ENCODE assay signal across 9 cellular contexts in the genomic region with DNA sequence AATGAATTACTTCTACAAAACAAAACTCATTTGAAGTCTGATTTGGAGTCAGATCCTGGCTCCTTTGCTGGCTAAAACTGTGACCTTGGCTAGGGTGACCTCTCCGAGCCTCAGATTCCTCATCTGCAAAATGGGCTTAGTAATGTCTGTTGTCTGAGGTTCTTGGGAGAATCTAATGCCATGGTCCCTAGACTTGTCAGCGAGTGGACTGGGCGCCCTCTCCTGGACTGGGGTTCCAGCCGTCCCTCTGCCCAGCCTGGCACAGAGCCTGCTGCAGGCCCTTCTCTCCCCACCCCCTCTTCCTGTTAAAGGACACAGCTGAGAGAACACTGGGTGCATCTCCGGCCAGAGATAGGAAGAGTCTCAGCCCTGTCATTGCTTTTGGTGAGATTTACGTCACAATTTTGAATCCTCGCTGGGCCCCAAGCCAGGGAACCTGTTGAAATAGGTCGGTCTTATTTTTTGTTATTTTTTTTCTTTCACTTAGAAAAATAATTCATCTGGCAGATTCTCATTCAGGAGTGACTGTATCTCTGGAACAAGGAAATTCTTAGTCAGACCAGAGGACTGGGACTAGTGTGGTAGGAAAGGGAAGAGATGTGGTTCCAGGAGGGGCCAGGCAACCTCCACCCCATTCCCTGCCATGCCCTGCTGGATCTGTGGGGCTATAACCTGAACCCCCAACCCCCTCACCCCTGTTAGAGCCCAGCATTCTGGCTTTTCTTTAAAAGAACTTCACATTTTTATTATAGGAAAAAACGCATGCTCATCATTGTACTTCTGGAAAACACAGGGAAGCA. TPM values are rescaled to one million over a fixed set of nuclear protein-coding genes. Genes with fewer than 3 reads are reported as not detected.
DNase-seq lines count a peak whose midpoint lies in the region; ATAC-seq and TF ChIP-seq lines count a peak whose summit lies in the region.
"Had no signal": no experiment of that assay in that cellular context is flagged by ENCODE, and none has a peak within 500 bp of the region (broad histone marks: within the 10 kb centered on the region; RNA-seq: fewer than 3 reads in every experiment).

No MANE protein-coding gene starts in this region.

- intact Hi-C loops in activated CD4-positive, alpha-beta memory T cell treated with anti-CD3 and anti-CD28 coated beads for 36 hours (cut with micrococcal nuclease) = no loop called here
- intact Hi-C loops in spleen (cut with DNase I; ENCODE audit: low total_unique reads) = no loop called here

- H3K4me1 Mint-ChIP-seq in activated CD4-positive, alpha-beta memory T cell treated with anti-CD3 and anti-CD28 coated beads for 36 hours (ENCODE audit: low read depth) = peaks cover 8% of the 10 kb centered on the region

- H3K27me3 ChIP-seq in right atrium auricular region (no peaks in the 10 kb centered on the region), spleen (replicated peaks in 1 of 7) (no peaks in the 10 kb centered on the region)

- H3K27ac ChIP-seq in right atrium auricular region (peak overlapping the region; percentile 66 to 68), spleen (peak overlapping the region in 7 of 8 donors; percentile 64 to 89 (median 82))

- 40 to 64% (median 49%) methylated on average over 9 of the region's 9 CpGs for WGBS in spleen, 5 donors

- H3K9me3 Mint-ChIP-seq in activated CD4-positive, alpha-beta memory T cell treated with anti-CD3 and anti-CD28 coated beads for 36 hours = no peaks in the 10 kb centered on the region

- no peak overlapping the region for H3K27ac Mint-ChIP-seq in activated CD4-positive, alpha-beta memory T cell treated with anti-CD3 and anti-CD28 coated beads for 36 hours

- H3K36me3 ChIP-seq in right atrium auricular region (peaks cover 18% of the 10 kb centered on the region), spleen (peaks cover 0 to 69% (median 25%) of the 10 kb centered on the region in 6 donors)

- H3K9me3 ChIP-seq in right atrium auricular region (no peaks in the 10 kb centered on the region), spleen (no peaks in the 10 kb centered on the region)
- H3K9me3 ChIP-seq: Caco-2 had no signal

- peaks cover 4% of the 10 kb centered on the region for H3K36me3 Mint-ChIP-seq in activated CD4-positive, alpha-beta memory T cell treated with anti-CD3 and anti-CD28 coated beads for 36 hours

- ATAC-seq in HG03565 (IDR thresholded peaks at IDR 0.05; ENCODE audit: unreplicated experiment) = peak; percentile 31

- CTCF ChIA-PET in activated CD4-positive, alpha-beta memory T cell treated with anti-CD3 and anti-CD28 coated beads for 36 hours (lab: Charles Lee) = interaction anchor here (1.0 to 1.2 kb wide), 2 partner anchors 61 to 194 kb away, joined by 4 to 5 read pairs; no protein-coding TSS in a partner anchor

- H3K27me3 Mint-ChIP-seq in activated CD4-positive, alpha-beta memory T cell treated with anti-CD3 and anti-CD28 coated beads for 36 hours = no peaks in the 10 kb centered on the region

- H3K4me3 ChIP-seq in right atrium auricular region (no peak overlapping the region), spleen (no peak overlapping the region)

- DNase-seq in NCI-H2196 (lab: John Stamatoyannopoulos, UW; ENCODE audit: unreplicated experiment) (peak; percentile 41), NCI-H2196 treated with DMSO at 0.1 percent for 48 hours (lab: John Stamatoyannopoulos, UW; ENCODE audit: unreplicated experiment) (no peak), right atrium auricular region (ENCODE audit: low spot score) (peak; percentile 94), spleen (peak; percentile 92), NCI-H2107 (lab: John Stamatoyannopoulos, UW) (no peak), cerebellar cortex (ENCODE audit: low spot score) (no peak)
- DNase-seq in activated CD4-positive, alpha-beta memory T cell treated with anti-CD3 and anti-CD28 coated beads for 36 hours = peak; percentile 56

- TF ChIP-seq POLR2A in spleen (IDR thresholded peaks at IDR 0.05) = no peak

- H3K4me1 ChIP-seq in right atrium auricular region (peaks cover 0 to 38% of the 10 kb centered on the region in 2 donors), spleen (peaks cover 8 to 39% (median 14%) of the 10 kb centered on the region in 6 donors)

- H3K4me3 Mint-ChIP-seq in activated CD4-positive, alpha-beta memory T cell treated with anti-CD3 and anti-CD28 coated beads for 36 hours = no peak overlapping the region

- POLR2A ChIA-PET in activated CD4-positive, alpha-beta memory T cell treated with anti-CD3 and anti-CD28 coated beads for 36 hours (lab: Charles Lee) = no interaction called here

- peak in 1 of 2 donors; percentile 52 for TF ChIP-seq CTCF in right atrium auricular region (IDR thresholded peaks at IDR 0.05)
- TF ChIP-seq CTCF in spleen (IDR thresholded peaks at IDR 0.05 in 8 of 11, conservative IDR thresholded peaks at IDR 0.05 in 3 of 11) = peak in 9 of 11 experiments; percentile 35 to 69 (median 58)

RNA-seq across cellular contexts. Expression of gene RPL26L1, which starts 48.2 kb away (rescaled TPM):
- 10 to 100 TPM; 66.0 to 67.6 TPM for total RNA-seq in activated CD4-positive, alpha-beta memory T cell treated with anti-CD3 and anti-CD28 coated beads for 36 hours
- total RNA-seq in right atrium auricular region = 10 to 100 TPM; 21.1 to 30.1 TPM
- total RNA-seq in spleen = 10 to 100 TPM; 10.6 to 36.8 (median 16.9) TPM
- polyA plus RNA-seq in spleen = 10 to 100 TPM; 31.0 to 56.4 (median 46.4) TPM

Comparison
In these comparisons a context has a peak if more than half of its experiments do, and no peak if none do; other contexts are left out.
1. DNase-seq: peak in NCI-H2196 (single experiment), activated CD4-positive, alpha-beta memory T cell treated with anti-CD3 and anti-CD28 coated beads for 36 hours (single experiment), right atrium auricular region (single experiment) and spleen (single experiment); none in NCI-H2196 treated with DMSO at 0.1 percent for 48 hours (single experiment), NCI-H2107 (single experiment) and cerebellar cortex (single experiment).